Comparison of ENCODE assay signal across 2 cellular contexts in the genomic region with DNA sequence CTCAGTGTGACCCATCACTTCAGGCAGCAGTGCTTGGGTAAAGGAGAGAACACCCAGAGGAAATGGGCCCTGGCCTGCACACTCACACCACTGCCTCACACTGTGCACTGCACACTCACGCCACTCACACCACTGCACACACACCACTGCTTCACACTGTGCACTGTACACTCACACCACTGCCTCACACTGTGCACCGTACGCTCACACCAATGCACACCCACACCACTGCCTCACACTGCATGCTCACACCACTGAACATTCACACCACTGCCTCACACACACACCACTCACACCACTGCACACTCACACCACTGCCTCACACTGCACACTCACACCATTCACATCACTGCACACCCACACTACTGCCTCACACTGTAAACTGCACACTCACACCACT.
TF ChIP-seq lines count a peak whose summit lies in the region.

No MANE protein-coding gene starts in this region.

TF ChIP-seq in WTC11, 78 proteins besides CTCF, POLR2A, EP300 and RAD21:
- no peak for TF ChIP-seq GABPB1 (CRISPR knock-in tag; IDR thresholded peaks at IDR 0.05)
- TF ChIP-seq NR3C1 (CRISPR knock-in tag; conservative IDR thresholded peaks at IDR 0.05; ENCODE audit: low read depth): no peak
- TF ChIP-seq MXD4 (CRISPR knock-in tag; IDR thresholded peaks at IDR 0.05; ENCODE audit: borderline replicate concordance): no peak
- no peak for TF ChIP-seq PRRX2 (CRISPR knock-in tag; IDR thresholded peaks at IDR 0.05)
- TF ChIP-seq, protein P1, sequence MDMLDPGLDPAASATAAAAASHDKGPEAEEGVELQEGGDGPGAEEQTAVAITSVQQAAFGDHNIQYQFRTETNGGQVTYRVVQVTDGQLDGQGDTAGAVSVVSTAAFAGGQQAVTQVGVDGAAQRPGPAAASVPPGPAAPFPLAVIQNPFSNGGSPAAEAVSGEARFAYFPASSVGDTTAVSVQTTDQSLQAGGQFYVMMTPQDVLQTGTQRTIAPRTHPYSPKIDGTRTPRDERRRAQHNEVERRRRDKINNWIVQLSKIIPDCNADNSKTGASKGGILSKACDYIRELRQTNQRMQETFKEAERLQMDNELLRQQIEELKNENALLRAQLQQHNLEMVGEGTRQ (CRISPR knock-in tag; IDR thresholded peaks at IDR 0.05): no peak
- TF ChIP-seq, protein P2, sequence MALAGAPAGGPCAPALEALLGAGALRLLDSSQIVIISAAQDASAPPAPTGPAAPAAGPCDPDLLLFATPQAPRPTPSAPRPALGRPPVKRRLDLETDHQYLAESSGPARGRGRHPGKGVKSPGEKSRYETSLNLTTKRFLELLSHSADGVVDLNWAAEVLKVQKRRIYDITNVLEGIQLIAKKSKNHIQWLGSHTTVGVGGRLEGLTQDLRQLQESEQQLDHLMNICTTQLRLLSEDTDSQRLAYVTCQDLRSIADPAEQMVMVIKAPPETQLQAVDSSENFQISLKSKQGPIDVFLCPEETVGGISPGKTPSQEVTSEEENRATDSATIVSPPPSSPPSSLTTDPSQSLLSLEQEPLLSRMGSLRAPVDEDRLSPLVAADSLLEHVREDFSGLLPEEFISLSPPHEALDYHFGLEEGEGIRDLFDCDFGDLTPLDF (CRISPR knock-in tag; IDR thresholded peaks at IDR 0.05): no peak
- TF ChIP-seq, protein P3, sequence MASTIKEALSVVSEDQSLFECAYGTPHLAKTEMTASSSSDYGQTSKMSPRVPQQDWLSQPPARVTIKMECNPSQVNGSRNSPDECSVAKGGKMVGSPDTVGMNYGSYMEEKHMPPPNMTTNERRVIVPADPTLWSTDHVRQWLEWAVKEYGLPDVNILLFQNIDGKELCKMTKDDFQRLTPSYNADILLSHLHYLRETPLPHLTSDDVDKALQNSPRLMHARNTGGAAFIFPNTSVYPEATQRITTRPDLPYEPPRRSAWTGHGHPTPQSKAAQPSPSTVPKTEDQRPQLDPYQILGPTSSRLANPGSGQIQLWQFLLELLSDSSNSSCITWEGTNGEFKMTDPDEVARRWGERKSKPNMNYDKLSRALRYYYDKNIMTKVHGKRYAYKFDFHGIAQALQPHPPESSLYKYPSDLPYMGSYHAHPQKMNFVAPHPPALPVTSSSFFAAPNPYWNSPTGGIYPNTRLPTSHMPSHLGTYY (CRISPR knock-in tag; IDR thresholded peaks at IDR 0.05): no peak
- no peak for TF ChIP-seq ZNF219 (CRISPR knock-in tag; IDR thresholded peaks at IDR 0.05; ENCODE audit: borderline replicate concordance)
- TF ChIP-seq OVOL2 (CRISPR knock-in tag; IDR thresholded peaks at IDR 0.05; ENCODE audit: borderline replicate concordance): no peak
- no peak for TF ChIP-seq ZNF121 (CRISPR knock-in tag; IDR thresholded peaks at IDR 0.05)
- no peak for TF ChIP-seq ZBTB21 (CRISPR knock-in tag; IDR thresholded peaks at IDR 0.05; ENCODE audit: borderline replicate concordance)
- no peak for TF ChIP-seq ZNF263 (CRISPR knock-in tag; IDR thresholded peaks at IDR 0.05; ENCODE audit: low read depth)
- no peak for TF ChIP-seq SP1 (CRISPR knock-in tag; conservative IDR thresholded peaks at IDR 0.05)
- TF ChIP-seq ETV6 (CRISPR knock-in tag; IDR thresholded peaks at IDR 0.05): no peak
- TF ChIP-seq FOXJ3 (CRISPR knock-in tag; IDR thresholded peaks at IDR 0.05; ENCODE audit: borderline replicate concordance): no peak
- TF ChIP-seq, protein P4, sequence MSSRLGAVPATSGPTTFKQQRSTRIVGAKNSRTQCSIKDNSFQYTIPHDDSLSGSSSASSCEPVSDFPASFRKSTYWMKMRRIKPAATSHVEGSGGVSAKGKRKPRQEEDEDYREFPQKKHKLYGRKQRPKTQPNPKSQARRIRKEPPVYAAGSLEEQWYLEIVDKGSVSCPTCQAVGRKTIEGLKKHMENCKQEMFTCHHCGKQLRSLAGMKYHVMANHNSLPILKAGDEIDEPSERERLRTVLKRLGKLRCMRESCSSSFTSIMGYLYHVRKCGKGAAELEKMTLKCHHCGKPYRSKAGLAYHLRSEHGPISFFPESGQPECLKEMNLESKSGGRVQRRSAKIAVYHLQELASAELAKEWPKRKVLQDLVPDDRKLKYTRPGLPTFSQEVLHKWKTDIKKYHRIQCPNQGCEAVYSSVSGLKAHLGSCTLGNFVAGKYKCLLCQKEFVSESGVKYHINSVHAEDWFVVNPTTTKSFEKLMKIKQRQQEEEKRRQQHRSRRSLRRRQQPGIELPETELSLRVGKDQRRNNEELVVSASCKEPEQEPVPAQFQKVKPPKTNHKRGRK (CRISPR knock-in tag; IDR thresholded peaks at IDR 0.05; ENCODE audit: borderline replicate concordance): no peak
- TF ChIP-seq ZNF423 (CRISPR knock-in tag; IDR thresholded peaks at IDR 0.05): no peak
- TF ChIP-seq FOXK1 (CRISPR knock-in tag; IDR thresholded peaks at IDR 0.05): no peak
- TF ChIP-seq, protein P5, sequence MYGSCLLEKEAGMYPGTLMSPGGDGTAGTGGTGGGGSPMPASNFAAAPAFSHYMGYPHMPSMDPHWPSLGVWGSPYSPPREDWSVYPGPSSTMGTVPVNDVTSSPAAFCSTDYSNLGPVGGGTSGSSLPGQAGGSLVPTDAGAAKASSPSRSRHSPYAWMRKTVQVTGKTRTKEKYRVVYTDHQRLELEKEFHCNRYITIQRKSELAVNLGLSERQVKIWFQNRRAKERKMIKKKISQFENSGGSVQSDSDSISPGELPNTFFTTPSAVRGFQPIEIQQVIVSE (CRISPR knock-in tag; IDR thresholded peaks at IDR 0.05; ENCODE audit: borderline replicate concordance): no peak
- TF ChIP-seq EMX1 (CRISPR knock-in tag; IDR thresholded peaks at IDR 0.05): no peak
TF ChIP-seq in WTC11: peak in this region for 0.

TF ChIP-seq in HepG2, 621 proteins besides CTCF, POLR2A, EP300 and RAD21:
- TF ChIP-seq BCL6 (CRISPR knock-in tag; IDR thresholded peaks at IDR 0.05) (no peak), REPIN1 (CRISPR knock-in tag; IDR thresholded peaks at IDR 0.05; ENCODE audit: borderline replicate concordance, low read depth) (no peak), MED8 (CRISPR knock-in tag; IDR thresholded peaks at IDR 0.05; ENCODE audit: insufficient replicate concordance) (no peak), POGZ (CRISPR knock-in tag; IDR thresholded peaks at IDR 0.05) (no peak), ZNF747 (CRISPR knock-in tag; IDR thresholded peaks at IDR 0.05; ENCODE audit: borderline replicate concordance) (no peak), ZNF207 (IDR thresholded peaks at IDR 0.05; ENCODE audit: borderline replicate concordance) (0 out of 2 replicates have a peak, but pooled peaks have one; percentile 40)
- TF ChIP-seq, protein P6, sequence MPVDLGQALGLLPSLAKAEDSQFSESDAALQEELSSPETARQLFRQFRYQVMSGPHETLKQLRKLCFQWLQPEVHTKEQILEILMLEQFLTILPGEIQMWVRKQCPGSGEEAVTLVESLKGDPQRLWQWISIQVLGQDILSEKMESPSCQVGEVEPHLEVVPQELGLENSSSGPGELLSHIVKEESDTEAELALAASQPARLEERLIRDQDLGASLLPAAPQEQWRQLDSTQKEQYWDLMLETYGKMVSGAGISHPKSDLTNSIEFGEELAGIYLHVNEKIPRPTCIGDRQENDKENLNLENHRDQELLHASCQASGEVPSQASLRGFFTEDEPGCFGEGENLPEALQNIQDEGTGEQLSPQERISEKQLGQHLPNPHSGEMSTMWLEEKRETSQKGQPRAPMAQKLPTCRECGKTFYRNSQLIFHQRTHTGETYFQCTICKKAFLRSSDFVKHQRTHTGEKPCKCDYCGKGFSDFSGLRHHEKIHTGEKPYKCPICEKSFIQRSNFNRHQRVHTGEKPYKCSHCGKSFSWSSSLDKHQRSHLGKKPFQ (CRISPR knock-in tag; IDR thresholded peaks at IDR 0.05; ENCODE audit: insufficient replicate concordance): peak; percentile 67
- TF ChIP-seq, protein P7, sequence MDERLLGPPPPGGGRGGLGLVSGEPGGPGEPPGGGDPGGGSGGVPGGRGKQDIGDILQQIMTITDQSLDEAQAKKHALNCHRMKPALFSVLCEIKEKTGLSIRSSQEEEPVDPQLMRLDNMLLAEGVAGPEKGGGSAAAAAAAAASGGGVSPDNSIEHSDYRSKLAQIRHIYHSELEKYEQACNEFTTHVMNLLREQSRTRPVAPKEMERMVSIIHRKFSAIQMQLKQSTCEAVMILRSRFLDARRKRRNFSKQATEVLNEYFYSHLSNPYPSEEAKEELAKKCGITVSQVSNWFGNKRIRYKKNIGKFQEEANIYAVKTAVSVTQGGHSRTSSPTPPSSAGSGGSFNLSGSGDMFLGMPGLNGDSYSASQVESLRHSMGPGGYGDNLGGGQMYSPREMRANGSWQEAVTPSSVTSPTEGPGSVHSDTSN (CRISPR knock-in tag; IDR thresholded peaks at IDR 0.05): no peak
- TF ChIP-seq, protein P8, sequence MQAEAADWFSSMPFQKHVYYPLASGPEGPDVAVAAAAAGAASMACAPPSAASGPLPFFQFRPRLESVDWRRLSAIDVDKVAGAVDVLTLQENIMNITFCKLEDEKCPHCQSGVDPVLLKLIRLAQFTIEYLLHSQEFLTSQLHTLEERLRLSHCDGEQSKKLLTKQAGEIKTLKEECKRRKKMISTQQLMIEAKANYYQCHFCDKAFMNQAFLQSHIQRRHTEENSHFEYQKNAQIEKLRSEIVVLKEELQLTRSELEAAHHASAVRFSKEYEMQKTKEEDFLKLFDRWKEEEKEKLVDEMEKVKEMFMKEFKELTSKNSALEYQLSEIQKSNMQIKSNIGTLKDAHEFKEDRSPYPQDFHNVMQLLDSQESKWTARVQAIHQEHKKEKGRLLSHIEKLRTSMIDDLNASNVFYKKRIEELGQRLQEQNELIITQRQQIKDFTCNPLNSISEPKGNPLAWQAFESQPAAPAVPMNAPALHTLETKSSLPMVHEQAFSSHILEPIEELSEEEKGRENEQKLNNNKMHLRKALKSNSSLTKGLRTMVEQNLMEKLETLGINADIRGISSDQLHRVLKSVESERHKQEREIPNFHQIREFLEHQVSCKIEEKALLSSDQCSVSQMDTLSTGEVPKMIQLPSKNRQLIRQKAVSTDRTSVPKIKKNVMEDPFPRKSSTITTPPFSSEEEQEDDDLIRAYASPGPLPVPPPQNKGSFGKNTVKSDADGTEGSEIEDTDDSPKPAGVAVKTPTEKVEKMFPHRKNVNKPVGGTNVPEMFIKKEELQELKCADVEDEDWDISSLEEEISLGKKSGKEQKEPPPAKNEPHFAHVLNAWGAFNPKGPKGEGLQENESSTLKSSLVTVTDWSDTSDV (CRISPR knock-in tag; IDR thresholded peaks at IDR 0.05): no peak
